ENCODE assay signal across 9 cellular contexts in the genomic region with DNA sequence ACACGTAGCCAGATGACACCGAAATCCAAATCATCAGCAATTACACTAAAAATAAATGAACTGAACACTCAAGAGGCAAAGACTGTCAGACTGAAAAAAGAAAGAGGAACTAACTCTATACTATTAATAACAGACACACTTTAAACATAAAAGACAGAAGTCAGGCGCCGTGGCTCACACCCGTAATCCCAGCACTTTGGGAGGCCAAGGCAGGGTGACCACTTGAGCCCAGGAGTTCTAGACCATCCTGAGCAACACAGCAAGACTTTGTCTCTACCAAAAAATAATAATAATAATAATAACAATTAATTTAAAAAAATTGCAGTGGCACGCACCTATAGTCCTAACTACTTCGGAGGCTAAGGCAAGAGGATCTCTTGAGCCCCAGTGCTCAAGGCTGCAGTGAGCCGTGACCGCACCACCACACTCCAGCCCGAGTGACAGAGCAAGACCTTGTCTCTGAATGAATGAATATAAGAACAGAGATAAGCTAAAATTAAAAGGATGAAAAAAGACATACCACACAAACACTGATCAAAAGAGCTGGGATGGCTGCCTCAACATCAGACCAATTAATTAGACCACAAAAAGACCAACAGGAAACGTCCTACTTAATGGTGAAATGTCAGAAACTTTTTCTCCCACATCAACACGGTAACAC. TPM values are rescaled to one million over a fixed set of nuclear protein-coding genes. Genes with fewer than 3 reads are reported as not detected.
DNase-seq lines count a peak whose midpoint lies in the region; ATAC-seq and TF ChIP-seq lines count a peak whose summit lies in the region.
"Had no signal": no experiment of that assay in that cellular context is flagged by ENCODE, and none has a peak within 500 bp of the region (broad histone marks: within the 10 kb centered on the region; RNA-seq: fewer than 3 reads in every experiment).

No MANE protein-coding gene starts in this region.

- in situ Hi-C loops in brain microvascular endothelial cell (cut with HindIII; ENCODE audit: low pct_ligation_motif_present, low sequenced_read_pairs), result no loop called here

- H3K27me3 Mint-ChIP-seq in naive thymus-derived CD8-positive, alpha-beta T cell, result no peaks in the 10 kb centered on the region

- POLR2A ChIA-PET in naive thymus-derived CD8-positive, alpha-beta T cell (lab: Charles Lee), result no interaction called here

- no peaks in the 10 kb centered on the region for H3K27me3 ChIP-seq in brain microvascular endothelial cell (replicated peaks)

- H3K4me3 ChIP-seq in brain microvascular endothelial cell (ENCODE audit: low read depth, low read length), result no peak overlapping the region

- DNase-seq in NOMO-1 treated with DMSO at 0.1 percent for 48 hours (lab: John Stamatoyannopoulos, UW; ENCODE audit: unreplicated experiment) (peak; percentile 90), brain microvascular endothelial cell (no peak), KG1 (lab: John Stamatoyannopoulos, UW) (no peak), COLO668 (lab: John Stamatoyannopoulos, UW; ENCODE audit: unreplicated experiment) (no peak)
- DNase-seq in naive thymus-derived CD8-positive, alpha-beta T cell, result no peak
- no peak for DNase-seq in activated T-cell treated with anti-CD3 and anti-CD28 coated beads, Interleukin-2, amount 50 U/mL, for 1 hour

- H3K9me3 Mint-ChIP-seq in naive thymus-derived CD8-positive, alpha-beta T cell, result no peaks in the 10 kb centered on the region

- ATAC-seq in GM18907 (IDR thresholded peaks at IDR 0.05; ENCODE audit: unreplicated experiment), result peak; percentile 75
- ATAC-seq in HG02678 (IDR thresholded peaks at IDR 0.05; ENCODE audit: unreplicated experiment), result peak; percentile 58
- no peak for ATAC-seq in naive thymus-derived CD8-positive, alpha-beta T cell

- H3K36me3 ChIP-seq in brain microvascular endothelial cell (replicated peaks), result peaks cover 49% of the 10 kb centered on the region

- peaks cover 0 to 34% (median 6%) of the 10 kb centered on the region in 3 donors for H3K36me3 Mint-ChIP-seq in naive thymus-derived CD8-positive, alpha-beta T cell

- no peak for TF ChIP-seq CTCF in brain microvascular endothelial cell (IDR thresholded peaks at IDR 0.05; ENCODE audit: low read depth, low read length, missing control alignments)

- peak overlapping the region in 4 of 10 donors; percentile 5 to 84 (median 34) for H3K4me3 Mint-ChIP-seq in naive thymus-derived CD8-positive, alpha-beta T cell

- peak overlapping the region; percentile 18 to 85 (median 66) for H3K27ac Mint-ChIP-seq in naive thymus-derived CD8-positive, alpha-beta T cell

- H3K27ac ChIP-seq in brain microvascular endothelial cell, result no peak overlapping the region
- H3K27ac ChIP-seq: KMS-11 had no signal

- peaks cover 24 to 56% (median 43%) of the 10 kb centered on the region in 4 donors for H3K4me1 Mint-ChIP-seq in naive thymus-derived CD8-positive, alpha-beta T cell

RNA-seq across cellular contexts. Expression of a gene that starts 29.9 kb away (rescaled TPM):
- 100 to 1,000 TPM; 189 to 193 TPM for total RNA-seq in naive thymus-derived CD8-positive, alpha-beta T cell
- 100 to 1,000 TPM in 1 of 3 donors, 10 to 100 TPM in 2; 51.0 to 104 (median 93.7) TPM for polyA plus RNA-seq in naive thymus-derived CD8-positive, alpha-beta T cell

RNA-seq across cellular contexts. Expression of a gene that starts 46.6 kb away (rescaled TPM):
- 10 to 100 TPM; 16.5 to 16.6 TPM for total RNA-seq in naive thymus-derived CD8-positive, alpha-beta T cell
- 10 to 100 TPM in 1 of 3 donors, 1 to 10 TPM in 2; 8.5 to 45.9 (median 9.5) TPM for polyA plus RNA-seq in naive thymus-derived CD8-positive, alpha-beta T cell

Comparison
In these comparisons a context has a peak if more than half of its experiments do, and no peak if none do; other contexts are left out.
1. ATAC-seq: peak in GM18907 (single experiment) and HG02678 (single experiment); none in naive thymus-derived CD8-positive, alpha-beta T cell (0 of 2).